8 cellular contexts compared by ENCODE assay signal in genomic region chr13:44243198-44243852, GRCh38.
DNase-seq lines count a peak whose midpoint lies in the region; ATAC-seq and TF ChIP-seq lines count a peak whose summit lies in the region.

No MANE protein-coding gene starts in this region.

- H2AFZ ChIP-seq in OCI-LY1 (ENCODE audit: low read length) (no peak overlapping the region), mesenchymal stem cell (ENCODE audit: low read depth, low read length) (no peak overlapping the region)

- peak overlapping the region; percentile 59 to 60 for H3K18ac ChIP-seq in mesenchymal stem cell (ENCODE audit: low read depth in 1 of 2, low read length in 2 of 2)

- H3K79me1 ChIP-seq in mesenchymal stem cell (replicated peaks; ENCODE audit: low read length, poor library complexity, severe bottlenecking), result no peaks in the 10 kb centered on the region

- H3K9me2 ChIP-seq in OCI-LY1 (ENCODE audit: low read depth, low read length), result no peaks in the 10 kb centered on the region

- H2BK12ac ChIP-seq in mesenchymal stem cell (ENCODE audit: low read length in 2 of 2), result peak overlapping the region; percentile 88 to 96

- H3K79me2 ChIP-seq in OCI-LY1 (ENCODE audit: insufficient read depth, low read length), result no peaks in the 10 kb centered on the region

- H3K27me3 ChIP-seq in OCI-LY1 (ENCODE audit: insufficient read depth, low read length), result no peaks in the 10 kb centered on the region
- no peaks in the 10 kb centered on the region for H3K27me3 ChIP-seq in mesenchymal stem cell (ENCODE audit: control insufficient read depth in 1 of 2, insufficient read depth in 1 of 2, low read length in 2 of 2)
- H3K27me3 ChIP-seq in tibial nerve, result no peaks in the 10 kb centered on the region

- no peaks in the 10 kb centered on the region for H3F3A ChIP-seq in OCI-LY1 (ENCODE audit: insufficient read depth, low read length)

- peak overlapping the region; percentile 90 for H4K91ac ChIP-seq in mesenchymal stem cell (ENCODE audit: low read length)

- no peak overlapping the region for H2BK15ac ChIP-seq in mesenchymal stem cell (ENCODE audit: low read depth, poor library complexity, severe bottlenecking)

- no peaks in the 10 kb centered on the region for H3K9me3 Mint-ChIP-seq in chondrocyte (ENCODE audit: low read depth)

- WGBS in mesenchymal stem cell, result 16% methylated on average over 11 of the region's 11 CpGs
- 48 to 52% methylated on average over 11 of the region's 11 CpGs for WGBS in tibial nerve, 2 donors

- H3K4me2 ChIP-seq in OCI-LY1 (ENCODE audit: low read length), result no peak overlapping the region
- H3K4me2 ChIP-seq in mesenchymal stem cell (ENCODE audit: low read length, poor library complexity, severe bottlenecking), result no peak overlapping the region

- H3K36me3 ChIP-seq in OCI-LY1 (ENCODE audit: insufficient read depth, low read length), result no peaks in the 10 kb centered on the region
- H3K36me3 ChIP-seq in mesenchymal stem cell (ENCODE audit: control insufficient read depth in 1 of 2, insufficient read depth in 2 of 2, low read depth in 1 of 2, low read length in 2 of 2), result no peaks in the 10 kb centered on the region
- no peaks in the 10 kb centered on the region for H3K36me3 ChIP-seq in tibial nerve

- no peak overlapping the region for H3K27ac Mint-ChIP-seq in chondrocyte (ENCODE audit: unreplicated experiment)

- H2BK120ac ChIP-seq in mesenchymal stem cell (ENCODE audit: low read depth, low read length), result peak overlapping the region; percentile 62

- peaks cover 6% of the 10 kb centered on the region for H3K4me1 Mint-ChIP-seq in chondrocyte (ENCODE audit: low read depth)

- no peak overlapping the region for H4K8ac ChIP-seq in mesenchymal stem cell (ENCODE audit: low read length)

- H2BK5ac ChIP-seq in mesenchymal stem cell (ENCODE audit: low read depth, low read length, poor library complexity, severe bottlenecking), result no peak overlapping the region

- H3K36me3 Mint-ChIP-seq in chondrocyte (ENCODE audit: low read depth), result no peaks in the 10 kb centered on the region

- no peaks in the 10 kb centered on the region for H3K27me3 Mint-ChIP-seq in chondrocyte (ENCODE audit: low read depth)

- H3K9me3 ChIP-seq in OCI-LY1 (ENCODE audit: low read length) (no peaks in the 10 kb centered on the region), mesenchymal stem cell (ENCODE audit: control insufficient read depth, low read length) (no peaks in the 10 kb centered on the region), tibial nerve (no peaks in the 10 kb centered on the region)

- no peak for ATAC-seq in HG02938 (IDR thresholded peaks at IDR 0.05; ENCODE audit: unreplicated experiment)
- ATAC-seq in HG02763 (IDR thresholded peaks at IDR 0.05; ENCODE audit: unreplicated experiment), result no peak

- H3K27ac ChIP-seq in OCI-LY1 (ENCODE audit: low read depth, low read length, poor library complexity, severe bottlenecking) (no peak overlapping the region), mesenchymal stem cell (ENCODE audit: low read length, poor library complexity, severe bottlenecking) (no peak overlapping the region), tibial nerve (peak overlapping the region in 2 of 4 donors; percentile 9 to 63)

- peak in 1 of 2 donors; percentile 31 for TF ChIP-seq EP300 in tibial nerve (IDR thresholded peaks at IDR 0.05)

- no peak overlapping the region for H3K9ac ChIP-seq in OCI-LY1 (ENCODE audit: low read length)
- H3K9ac ChIP-seq in mesenchymal stem cell (ENCODE audit: low read length), result no peak overlapping the region

- peak overlapping the region in 1 of 2 experiments; percentile 71 for H3K4ac ChIP-seq in mesenchymal stem cell (ENCODE audit: low read depth in 1 of 2, low read length in 2 of 2)

- no peak overlapping the region for H2AK5ac ChIP-seq in mesenchymal stem cell (ENCODE audit: low read length, severe bottlenecking)

- H3K4me3 Mint-ChIP-seq in chondrocyte (ENCODE audit: unreplicated experiment), result no peak overlapping the region

- H3K4me3 ChIP-seq in OCI-LY1 (ENCODE audit: low read depth, low read length, poor library complexity, severe bottlenecking) (no peak overlapping the region), mesenchymal stem cell (ENCODE audit: insufficient read depth in 1 of 2, low read depth in 1 of 2, low read length in 2 of 2) (no peak overlapping the region), tibial nerve (no peak overlapping the region)

- no peak overlapping the region for H3K14ac ChIP-seq in mesenchymal stem cell (ENCODE audit: low read length in 2 of 2)

- H4K20me1 ChIP-seq in OCI-LY1 (ENCODE audit: insufficient read depth, low read length), result no peaks in the 10 kb centered on the region

- peaks cover 13% of the 10 kb centered on the region for H3K4me1 ChIP-seq in OCI-LY1 (ENCODE audit: insufficient read depth, low read length, severe bottlenecking)
- peaks cover 8% of the 10 kb centered on the region for H3K4me1 ChIP-seq in mesenchymal stem cell (ENCODE audit: control insufficient read depth, insufficient read depth, low read depth, low read length)
- peaks cover 0 to 5% (median 2%) of the 10 kb centered on the region in 4 donors for H3K4me1 ChIP-seq in tibial nerve

- DNase-seq in DMS53 (lab: John Stamatoyannopoulos, UW), result peak; percentile 43
- DNase-seq in H4 (ENCODE audit: low spot score), result peak; percentile 69
- no peak for DNase-seq in chondrocyte (ENCODE audit: low spot score)
- DNase-seq in mesenchymal stem cell, result peak; percentile 88
- no peak for DNase-seq in tibial nerve (ENCODE audit: low spot score in 2 of 2)

- H3K23ac ChIP-seq in mesenchymal stem cell (ENCODE audit: low read length in 2 of 2), result no peak overlapping the region

- TF ChIP-seq CTCF in OCI-LY1 (IDR thresholded peaks at IDR 0.05; ENCODE audit: low read length) (peak; percentile 62; the same call in 1 of the 2 replicates), chondrocyte (IDR thresholded peaks at IDR 0.05) (peak; percentile 65), tibial nerve (IDR thresholded peaks at IDR 0.05) (peak in 2 of 5 experiments; percentile 17 to 31)

- no peak for TF ChIP-seq POLR2A in tibial nerve (IDR thresholded peaks at IDR 0.05)

Comparison
In these comparisons a context has a peak if more than half of its experiments do, and no peak if none do; other contexts are left out.
1. DNase-seq: peak in DMS53 (single experiment), H4 (single experiment) and mesenchymal stem cell (single experiment); none in chondrocyte (single experiment) and tibial nerve (0 of 2).